In the genomic region with DNA sequence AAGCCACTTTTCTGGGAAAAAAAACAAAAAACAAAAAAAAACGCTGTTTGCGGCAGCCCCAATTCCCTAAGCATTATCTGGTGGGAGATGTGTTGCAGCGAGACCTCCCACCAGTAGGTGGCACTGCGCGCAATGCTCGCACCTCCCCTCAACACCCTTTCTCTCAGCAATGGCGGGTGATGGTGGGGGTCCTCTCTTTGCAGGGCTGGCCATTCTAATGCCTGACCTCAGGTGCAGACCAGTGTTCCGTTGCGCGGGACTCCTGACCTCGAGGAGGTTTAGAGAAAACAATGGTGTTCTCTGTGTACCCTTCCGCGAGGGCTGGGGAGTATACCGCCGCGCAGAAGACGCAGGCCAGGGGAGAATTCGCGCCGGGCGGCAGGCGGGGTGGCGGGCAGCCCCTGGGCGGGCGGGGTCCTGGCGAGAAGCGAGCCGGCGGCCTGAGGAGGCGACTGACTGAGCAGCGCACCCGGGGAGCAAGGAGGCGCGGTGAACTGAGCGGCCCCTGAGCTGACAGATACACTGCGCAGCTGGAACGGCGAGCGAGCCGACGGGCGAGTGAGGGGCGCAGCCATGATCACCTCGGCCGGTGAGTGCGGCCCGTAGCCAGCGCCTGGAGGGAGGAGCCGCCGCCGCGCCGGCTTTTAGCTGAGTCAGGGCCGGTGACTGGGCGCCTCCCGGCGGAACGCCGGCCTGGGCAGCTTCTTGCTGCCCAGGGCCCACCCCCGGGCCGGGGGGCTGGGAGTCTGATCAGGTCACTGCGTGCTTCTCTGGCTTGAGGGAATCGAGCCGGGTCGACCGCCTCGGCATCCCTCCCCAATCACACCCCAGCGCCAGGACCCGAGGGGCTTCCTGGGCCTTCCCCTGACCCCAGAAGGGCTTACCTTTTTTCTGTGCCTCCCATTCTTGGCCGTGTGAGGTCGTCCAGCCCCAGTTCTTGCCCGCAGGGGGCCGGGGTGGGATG, we compare ENCODE assay signal across 8 cellular contexts. TPM values are rescaled to one million over a fixed set of nuclear protein-coding genes. Genes with fewer than 3 reads are reported as not detected.
DNase-seq lines count a peak whose midpoint lies in the region; ATAC-seq, FAIRE-seq and TF ChIP-seq lines count a peak whose summit lies in the region.

Gene PSMD1, plus strand, starts transcription at position 415 of the 964 bp plus-strand sequence. Its CDS starts 159 bp downstream, at position 574.

- DNase-seq in NCI-H2107 treated with DMSO at 0.1 percent for 48 hours (lab: John Stamatoyannopoulos, UW; ENCODE audit: unreplicated experiment) (peak; percentile 70), body of pancreas (peak; percentile 90 to 93 (median 92)), iPS DF 19.7 (ENCODE audit: low read depth, low spot score) (peak; percentile 75), sigmoid colon (peak; percentile 95)

- peak; percentile 83 for FAIRE-seq in A204.1 (lab: Jason Lieb, UNC)
- peak; percentile 84 for FAIRE-seq in TTC549 (lab: Jason Lieb, UNC)

- H3K4me1 ChIP-seq in body of pancreas (peaks cover 35% of the 10 kb centered on the region), sigmoid colon (peaks cover 0 to 55% (median 39%) of the 10 kb centered on the region in 4 donors)

- no peak for TF ChIP-seq EP300 in sigmoid colon (IDR thresholded peaks at IDR 0.05)

- TF ChIP-seq CTCF in body of pancreas (IDR thresholded peaks at IDR 0.05) (peak; percentile 92 to 98 (median 98)), sigmoid colon (IDR thresholded peaks at IDR 0.05) (peak; percentile 74 to 87 (median 80))

- H3K27ac ChIP-seq in body of pancreas (peak within 1 kb of the TSS; percentile 90 to 97 (median 96)), sigmoid colon (peak within 1 kb of the TSS; percentile 89 to 93 (median 90))

- no peaks in the 10 kb centered on the region for H3K27me3 ChIP-seq in body of pancreas
- H3K27me3 ChIP-seq in sigmoid colon = no peaks in the 10 kb centered on the region

- 0 to 1% methylated on average over 41 to 50 of the region's 73 CpGs for WGBS in body of pancreas, 2 donors
- 0% methylated on average over 73 of the region's 73 CpGs for WGBS in sigmoid colon, 2 donors

- TF ChIP-seq POLR2A in body of pancreas (IDR thresholded peaks at IDR 0.05) (peak in 2 of 3 donors; percentile 63 to 66), sigmoid colon (IDR thresholded peaks at IDR 0.05) (peak in 1 of 2 donors; percentile 21)

- intact Hi-C loops in body of pancreas (cut with DNase I) (no loop called here), sigmoid colon (cut with DNase I) (no loop called here)

- H3K9me3 ChIP-seq in body of pancreas (no peaks in the 10 kb centered on the region), sigmoid colon (no peaks in the 10 kb centered on the region)

- H3K36me3 ChIP-seq in body of pancreas (replicated peaks in 1 of 2; ENCODE audit: insufficient read depth in 1 of 2, low read depth in 2 of 2) = no peaks in the 10 kb centered on the region
- peaks cover 0 to 8% (median 0%) of the 10 kb centered on the region in 4 donors for H3K36me3 ChIP-seq in sigmoid colon

- H3K4me3 ChIP-seq in body of pancreas (peak within 1 kb of the TSS; percentile 95 to 96), sigmoid colon (peak within 1 kb of the TSS; percentile 90 to 96 (median 95))

- ATAC-seq in GM18519 (IDR thresholded peaks at IDR 0.05; ENCODE audit: low FRiP score, unreplicated experiment) (peak; percentile 49), HG03060 (IDR thresholded peaks at IDR 0.05; ENCODE audit: low read depth, unreplicated experiment) (peak; percentile 65), body of pancreas (peak; percentile 91)

RNA-seq across cellular contexts. Expression of gene PSMD1, which starts in this region (rescaled TPM):
- 10 to 100 TPM; 20.5 to 27.4 TPM for total RNA-seq in body of pancreas
- total RNA-seq in sigmoid colon = 10 to 100 TPM; 45.7 to 90.3 (median 58.4) TPM
- 10 to 100 TPM; 41.2 to 50.7 (median 41.4) TPM for polyA plus RNA-seq in sigmoid colon

Comparison
In these comparisons a context has a peak if more than half of its experiments do, and no peak if none do; other contexts are left out.
1. Peak in every context shown above with its lines: DNase-seq, ATAC-seq, H3K4me3 ChIP-seq and H3K27ac ChIP-seq.